ENCODE assay signal across 20 cellular contexts in genomic region chr5:170120576-170120975, GRCh38. TPM values are rescaled to one million over a fixed set of nuclear protein-coding genes. Genes with fewer than 3 reads are reported as not detected.
DNase-seq lines count a peak whose midpoint lies in the region; TF ChIP-seq lines count a peak whose summit lies in the region.
"Had no signal": no experiment of that assay in that cellular context is flagged by ENCODE, and none has a peak within 500 bp of the region (broad histone marks: within the 10 kb centered on the region; RNA-seq: fewer than 3 reads in every experiment).

No MANE protein-coding gene starts in this region.

- H3K4me1 ChIP-seq in mammary epithelial cell (ENCODE audit: insufficient read depth, low read length) (peaks cover 20% of the 10 kb centered on the region), mesendoderm (ENCODE audit: control insufficient read depth, low read depth, low read length) (no peaks in the 10 kb centered on the region)
- H3K4me1 ChIP-seq: BE2C, uterus had no signal

- H3K56ac ChIP-seq in mesendoderm (ENCODE audit: low read length), result no peak overlapping the region

- DNase-seq in AG09309 (ENCODE audit: low read depth), result peak; percentile 91
- DNase-seq in LHCN-M2 (ENCODE audit: low read depth), result peak; percentile 21
- DNase-seq in mammary epithelial cell, result peak; percentile 61
- peak; percentile 68 for DNase-seq in iris pigment epithelial cell (ENCODE audit: low read depth)
- DNase-seq in NCI-H748 treated with DMSO at 0.1 percent for 48 hours (lab: John Stamatoyannopoulos, UW), result no peak
- no peak for DNase-seq in A172 (ENCODE audit: low spot score)
- DNase-seq in kidney glomerular epithelial cell (lab: John Stamatoyannopoulos, UW), result no peak
- DNase-seq in mesendoderm, result no peak
- DNase-seq: activated CD4-positive, alpha-beta T cell treated with anti-CD3 and anti-CD28 coated beads, Interleukin-2, amount 10 ng/mL, durations not matched to agents 24 days and 14 days; activated T-cell treated with anti-CD3 and anti-CD28 coated beads, Interleukin-2, amount 50 U/mL, for 24 hours; BE2C; H9; immature natural killer cell; NCI-H2081 treated with DMSO at 0.1 percent for 48 hours; NCI-H524; OCI-M1; SK-N-SH; uterus had no signal

- H3K9ac ChIP-seq in mammary epithelial cell (ENCODE audit: insufficient read depth, low read length), result no peak overlapping the region
- no peak overlapping the region for H3K9ac ChIP-seq in mesendoderm (ENCODE audit: low read length)
- H3K9ac ChIP-seq: SK-N-SH had no signal

- in situ Hi-C loops in mammary epithelial cell (cut with MboI; ENCODE audit: low sequenced_read_pairs in 2 of 2), result no loop called here

- H3K79me1 ChIP-seq in mesendoderm (ENCODE audit: low read length), result no peaks in the 10 kb centered on the region

- CTCF ChIA-PET in mammary epithelial cell (lab: Charles Lee; ENCODE audit: low non-redundant PET), result no interaction called here

- H3K4ac ChIP-seq in mesendoderm (ENCODE audit: low read depth, low read length), result no peak overlapping the region

- no peak overlapping the region for H2AK5ac ChIP-seq in mesendoderm (ENCODE audit: low read length)

- no peak overlapping the region for H4K8ac ChIP-seq in mesendoderm (ENCODE audit: low read depth, low read length)

- no peaks in the 10 kb centered on the region for H3K36me3 ChIP-seq in mammary epithelial cell (ENCODE audit: insufficient read depth, low read length)
- no peaks in the 10 kb centered on the region for H3K36me3 ChIP-seq in mesendoderm (ENCODE audit: control insufficient read depth, insufficient read depth, low read length)
- H3K36me3 ChIP-seq: BE2C, uterus had no signal

- H3K4me3 ChIP-seq in AG09309 (ENCODE audit: control insufficient read depth, low read depth, low read length) (no peak overlapping the region), mammary epithelial cell (replicated peaks in 1 of 3; ENCODE audit: insufficient read depth in 1 of 3, low read depth in 2 of 3, low read length in 3 of 3) (no peak overlapping the region), mesendoderm (ENCODE audit: low read length) (no peak overlapping the region)
- H3K4me3 ChIP-seq: uterus had no signal

- no peak overlapping the region for H3K4me2 ChIP-seq in mammary epithelial cell (ENCODE audit: insufficient read depth, low read depth, low read length)
- no peak overlapping the region for H3K4me2 ChIP-seq in mesendoderm (ENCODE audit: low read length)
- H3K4me2 ChIP-seq: SK-N-SH had no signal

- WGBS in mammary epithelial cell (ENCODE audit: low coverage, missing lambda C conversion rate), result 57% methylated on average over 2 of the region's 2 CpGs
- no CpG with 5 or more reads among the region's 2 CpGs for WGBS in mesendoderm (ENCODE audit: extremely low coverage, insufficient coverage, low lambda C conversion rate)

- no peak overlapping the region for H3K18ac ChIP-seq in mesendoderm (ENCODE audit: low read length)

- TF ChIP-seq CTCF in AG09309 (IDR thresholded peaks at IDR 0.05; ENCODE audit: control insufficient read depth, insufficient read depth, low read depth, low read length, missing control alignments) (no peak), mammary epithelial cell (conservative IDR thresholded peaks at IDR 0.05 in 1 of 2, IDR thresholded peaks at IDR 0.05 in 1 of 2; ENCODE audit: extremely low read depth in 1 of 2, insufficient read depth in 1 of 2, low read depth in 1 of 2, low read length in 2 of 2) (no peak)

- H3K27me3 ChIP-seq in mammary epithelial cell (ENCODE audit: insufficient read depth, low read length), result no peaks in the 10 kb centered on the region
- no peaks in the 10 kb centered on the region for H3K27me3 ChIP-seq in mesendoderm (ENCODE audit: insufficient read depth, low read length, poor library complexity)
- H3K27me3 ChIP-seq: uterus had no signal

- H2BK15ac ChIP-seq in mesendoderm (replicated peaks; ENCODE audit: low read depth), result no peak overlapping the region

- dilution Hi-C loops in mammary epithelial cell (cut with HindIII; ENCODE audit: low sequenced_read_pairs), result no loop called here

- no peak overlapping the region for H4K5ac ChIP-seq in mesendoderm (ENCODE audit: low read length)

- H2AFZ ChIP-seq in mammary epithelial cell (ENCODE audit: low read depth, low read length), result no peak overlapping the region

- intact Hi-C loops in mammary epithelial cell (cut with micrococcal nuclease), result no loop called here

- H3K9me3 ChIP-seq in mammary epithelial cell (replicated peaks; ENCODE audit: insufficient read depth, low read length), result no peaks in the 10 kb centered on the region
- H3K9me3 ChIP-seq: BE2C, SK-N-SH, uterus had no signal

- no peaks in the 10 kb centered on the region for H4K20me1 ChIP-seq in mammary epithelial cell (ENCODE audit: insufficient read depth, low read length)

- H3K79me2 ChIP-seq in mammary epithelial cell (ENCODE audit: insufficient read depth, low read length), result no peaks in the 10 kb centered on the region
- H3K79me2 ChIP-seq in mesendoderm (ENCODE audit: control insufficient read depth, insufficient read depth, low read length), result no peaks in the 10 kb centered on the region

- H2BK120ac ChIP-seq in mesendoderm (ENCODE audit: low read depth, low read length), result no peak overlapping the region

- no peak overlapping the region for H2BK5ac ChIP-seq in mesendoderm (ENCODE audit: low read length)

- peak overlapping the region; percentile 40 for H3K27ac ChIP-seq in mammary epithelial cell (ENCODE audit: insufficient read depth, low read depth, low read length)
- no peak overlapping the region for H3K27ac ChIP-seq in mesendoderm (ENCODE audit: low read depth, low read length)
- H3K27ac ChIP-seq: uterus had no signal

- BruUV-seq in mammary epithelial cell (replicated peaks; lab: Mats Ljungman, UMichigan), result no TSS peak

- H3K23ac ChIP-seq in mesendoderm (ENCODE audit: low read length), result no peak overlapping the region

RNA-seq across cellular contexts. Expression of gene FOXI1, which starts 14.9 kb away (rescaled TPM):
- total RNA-seq in LHCN-M2 (2014; rRNA removed) (not detected in 2 replicates), mammary epithelial cell (not detected)
- not detected for polyA plus RNA-seq in LHCN-M2 (2012)
- polyA plus RNA-seq in mammary epithelial cell, result not detected
- not detected for polyA minus RNA-seq in mammary epithelial cell
- total RNA-seq in A172 (2014; rRNA removed; shearing (Covaris generic)), result 0.10 TPM in 1 of 2 replicates, not detected in the other
- 0.20 TPM for polyA plus RNA-seq in mesendoderm (2013, experiment 1 of 2)
- 0.17 TPM for polyA plus RNA-seq in mesendoderm (2013, experiment 2 of 2)
- total RNA-seq: H9, lung microvascular endothelial cell, pulmonary artery endothelial cell, uterus had no signal
- polyA plus RNA-seq: immature natural killer cell, SK-N-SH had no signal

Comparison
In these comparisons a context has a peak if more than half of its experiments do, and no peak if none do; other contexts are left out.
1. DNase-seq: peak in AG09309 (single experiment), LHCN-M2 (single experiment), mammary epithelial cell (single experiment) and iris pigment epithelial cell (single experiment); none in NCI-H748 treated with DMSO at 0.1 percent for 48 hours (single experiment), A172 (single experiment), kidney glomerular epithelial cell (single experiment) and mesendoderm (single experiment).